In genomic region chrX:72609313-72609712, GRCh38 we compare ENCODE assay signal across 1 cellular context.
TF ChIP-seq lines count a peak whose summit lies in the region.

No MANE protein-coding gene starts in this region.

TF ChIP-seq in H1, 55 proteins besides CTCF, POLR2A, EP300 and RAD21 (continued from another document):
- TF ChIP-seq SIN3A (conservative IDR thresholded peaks at IDR 0.05 in 1 of 2, IDR thresholded peaks at IDR 0.05 in 1 of 2; ENCODE audit: low read depth in 1 of 2, low read length in 2 of 2) = no peak
- no peak for TF ChIP-seq CHD1 (IDR thresholded peaks at IDR 0.05; ENCODE audit: low read depth, low read length)
- TF ChIP-seq SRF (IDR thresholded peaks at IDR 0.05; ENCODE audit: low read depth, low read length) = no peak
- no peak for TF ChIP-seq RFX5 (IDR thresholded peaks at IDR 0.05; ENCODE audit: borderline replicate concordance, low read depth, low read length)
- TF ChIP-seq MAX (IDR thresholded peaks at IDR 0.05) = no peak
- TF ChIP-seq E2F6 (IDR thresholded peaks at IDR 0.05) = no peak
- TF ChIP-seq GABPA (IDR thresholded peaks at IDR 0.05; ENCODE audit: borderline replicate concordance, insufficient read depth, low read length) = no peak
- no peak for TF ChIP-seq RBBP5 (IDR thresholded peaks at IDR 0.05; ENCODE audit: borderline replicate concordance, low read depth, low read length)
